In genomic region chr16:74297296-74297665, GRCh38 we compare ENCODE assay signal across 8 cellular contexts. TPM values are rescaled to one million over a fixed set of nuclear protein-coding genes. Genes with fewer than 3 reads are reported as not detected.
DNase-seq lines count a peak whose midpoint lies in the region; ATAC-seq and TF ChIP-seq lines count a peak whose summit lies in the region.

No MANE protein-coding gene starts in this region.

- H3K9me3 Mint-ChIP-seq in stimulated activated naive CD8-positive, alpha-beta T cell treated with anti-CD3 and anti-CD28 coated beads, Interleukin-15, Interleukin-2, amounts not matched to agents 100 ng/mL and 50 ng/mL, for 24 hours: no peaks in the 10 kb centered on the region

- H3K14ac ChIP-seq in mesenchymal stem cell (ENCODE audit: low read length in 2 of 2): peak overlapping the region in 1 of 2 experiments; percentile 78

- H3K4me2 ChIP-seq in mesenchymal stem cell (ENCODE audit: low read length, poor library complexity, severe bottlenecking): peak overlapping the region; percentile 92

- TF ChIP-seq CTCF in VCaP (conservative IDR thresholded peaks at IDR 0.05) (no peak), coronary artery (IDR thresholded peaks at IDR 0.05) (no peak)

- H4K91ac ChIP-seq in mesenchymal stem cell (ENCODE audit: low read length): peak overlapping the region; percentile 99

- H3K4me1 ChIP-seq in mesenchymal stem cell (ENCODE audit: control insufficient read depth, insufficient read depth, low read depth, low read length): peaks cover 10% of the 10 kb centered on the region

- H3K27me3 ChIP-seq in mesenchymal stem cell (ENCODE audit: control insufficient read depth in 1 of 2, insufficient read depth in 1 of 2, low read length in 2 of 2): no peaks in the 10 kb centered on the region

- H3K23ac ChIP-seq in mesenchymal stem cell (ENCODE audit: low read length in 2 of 2): peak overlapping the region; percentile 70 to 76

- peaks cover 8% of the 10 kb centered on the region for H3K79me1 ChIP-seq in mesenchymal stem cell (replicated peaks; ENCODE audit: low read length, poor library complexity, severe bottlenecking)

- H2BK5ac ChIP-seq in mesenchymal stem cell (ENCODE audit: low read depth, low read length, poor library complexity, severe bottlenecking): no peak overlapping the region

- peak overlapping the region; percentile 33 for H2AFZ ChIP-seq in mesenchymal stem cell (ENCODE audit: low read depth, low read length)

- H2BK15ac ChIP-seq in mesenchymal stem cell (ENCODE audit: low read depth, poor library complexity, severe bottlenecking): no peak overlapping the region

- peak overlapping the region; percentile 96 to 100 for H3K18ac ChIP-seq in mesenchymal stem cell (ENCODE audit: low read depth in 1 of 2, low read length in 2 of 2)

- peak overlapping the region; percentile 99 for H3K9ac ChIP-seq in mesenchymal stem cell (ENCODE audit: low read length)

- no peaks in the 10 kb centered on the region for H3K27me3 Mint-ChIP-seq in stimulated activated naive CD8-positive, alpha-beta T cell treated with anti-CD3 and anti-CD28 coated beads, Interleukin-15, Interleukin-2, amounts not matched to agents 100 ng/mL and 50 ng/mL, for 24 hours

- H3K4me3 ChIP-seq in coronary artery: peak overlapping the region; percentile 89
- peak overlapping the region; percentile 86 to 97 for H3K4me3 ChIP-seq in mesenchymal stem cell (ENCODE audit: insufficient read depth in 1 of 2, low read depth in 1 of 2, low read length in 2 of 2)

- H3K4ac ChIP-seq in mesenchymal stem cell (ENCODE audit: low read depth in 1 of 2, low read length in 2 of 2): peak overlapping the region; percentile 90 to 99

- WGBS in mesenchymal stem cell: under 1% methylated on average over 16 of the region's 16 CpGs

- peaks cover 34% of the 10 kb centered on the region for H3K4me1 Mint-ChIP-seq in stimulated activated naive CD8-positive, alpha-beta T cell treated with anti-CD3 and anti-CD28 coated beads, Interleukin-15, Interleukin-2, amounts not matched to agents 100 ng/mL and 50 ng/mL, for 24 hours (ENCODE audit: low read depth)

- peak overlapping the region; percentile 93 for H3K4me3 Mint-ChIP-seq in stimulated activated naive CD8-positive, alpha-beta T cell treated with anti-CD3 and anti-CD28 coated beads, Interleukin-15, Interleukin-2, amounts not matched to agents 100 ng/mL and 50 ng/mL, for 24 hours

- peaks cover 43% of the 10 kb centered on the region for H3K36me3 Mint-ChIP-seq in stimulated activated naive CD8-positive, alpha-beta T cell treated with anti-CD3 and anti-CD28 coated beads, Interleukin-15, Interleukin-2, amounts not matched to agents 100 ng/mL and 50 ng/mL, for 24 hours (ENCODE audit: low read depth)

- peak; percentile 33 for ATAC-seq in HG03159 (IDR thresholded peaks at IDR 0.05; ENCODE audit: unreplicated experiment)
- ATAC-seq in HG03108 (IDR thresholded peaks at IDR 0.05; ENCODE audit: unreplicated experiment): no peak

- H3K9me3 ChIP-seq in mesenchymal stem cell (ENCODE audit: control insufficient read depth, low read length): no peaks in the 10 kb centered on the region

- H2BK12ac ChIP-seq in mesenchymal stem cell (ENCODE audit: low read length in 2 of 2): peak overlapping the region in 1 of 2 experiments; percentile 31

- H2BK120ac ChIP-seq in mesenchymal stem cell (ENCODE audit: low read depth, low read length): peak overlapping the region; percentile 67

- DNase-seq in NCI-H146 (lab: John Stamatoyannopoulos, UW) (peak; percentile 5), NCI-H146 treated with DMSO at 0.1 percent for 48 hours (lab: John Stamatoyannopoulos, UW; ENCODE audit: unreplicated experiment) (no peak), coronary artery (ENCODE audit: low spot score) (no peak), mesenchymal stem cell (peak; percentile 55)

- peak overlapping the region; percentile 97 for H3K27ac Mint-ChIP-seq in stimulated activated naive CD8-positive, alpha-beta T cell treated with anti-CD3 and anti-CD28 coated beads, Interleukin-15, Interleukin-2, amounts not matched to agents 100 ng/mL and 50 ng/mL, for 24 hours

- H3K27ac ChIP-seq in VCaP: peak overlapping the region; percentile 92
- peak overlapping the region; percentile 76 to 94 for H3K27ac ChIP-seq in coronary artery
- peak overlapping the region; percentile 75 for H3K27ac ChIP-seq in mesenchymal stem cell (ENCODE audit: low read length, poor library complexity, severe bottlenecking)

- peak overlapping the region; percentile 100 for H4K8ac ChIP-seq in mesenchymal stem cell (ENCODE audit: low read length)

- peak overlapping the region; percentile 53 for H2AK5ac ChIP-seq in mesenchymal stem cell (ENCODE audit: low read length, severe bottlenecking)

- peaks cover 4 to 41% of the 10 kb centered on the region in 2 experiments for H3K36me3 ChIP-seq in mesenchymal stem cell (ENCODE audit: control insufficient read depth in 1 of 2, insufficient read depth in 2 of 2, low read depth in 1 of 2, low read length in 2 of 2)

RNA-seq across cellular contexts. Expression of gene PSMD7, which starts 0.7 kb away (rescaled TPM):
- 117 TPM for polyA plus RNA-seq in mesenchymal stem cell (2013, experiment 1 of 2)
- 115 TPM for polyA plus RNA-seq in mesenchymal stem cell (2013, experiment 2 of 2)

Comparison
In these comparisons a context has a peak if more than half of its experiments do, and no peak if none do; other contexts are left out.
1. DNase-seq: peak in NCI-H146 (single experiment) and mesenchymal stem cell (single experiment); none in NCI-H146 treated with DMSO at 0.1 percent for 48 hours (single experiment) and coronary artery (single experiment).
2. Peak in every context shown above with its lines, with median percentiles within 50 percentile points of each other: H3K27ac ChIP-seq.